ENCODE assay signal across 23 cellular contexts in the genomic region with DNA sequence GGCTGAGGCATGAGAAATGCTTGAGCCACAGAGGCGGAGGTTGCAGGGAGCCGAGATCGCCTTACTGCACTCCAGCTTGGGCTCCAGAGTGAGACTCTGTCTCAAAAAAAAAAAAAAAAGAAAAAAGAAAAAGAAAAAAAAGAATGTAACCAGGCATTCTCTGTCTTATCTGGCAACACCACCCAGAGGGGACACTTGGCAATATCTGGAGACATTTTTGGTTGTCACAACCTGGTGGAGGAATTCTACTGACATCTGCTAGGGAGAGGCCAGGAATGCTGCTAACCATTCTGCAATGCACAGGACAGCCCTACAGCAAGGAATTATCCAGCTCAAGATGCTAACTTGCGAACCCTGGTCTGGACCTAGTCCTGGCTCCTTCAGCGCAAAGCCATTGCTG. TPM values are rescaled to one million over a fixed set of nuclear protein-coding genes. Genes with fewer than 3 reads are reported as not detected.
"Had no signal": no experiment of that assay in that cellular context is flagged by ENCODE, and none has a peak within 500 bp of the region (broad histone marks: within the 10 kb centered on the region; RNA-seq: fewer than 3 reads in every experiment).

No MANE protein-coding gene starts in this region.

- ATAC-seq: left lobe of liver had no signal

- H3K36me3 ChIP-seq: brain microvascular endothelial cell, sigmoid colon, spleen, tibial artery had no signal

- H3K4me3 ChIP-seq: lung, sigmoid colon, tibial artery had no signal

- DNase-seq: activated CD4-positive, alpha-beta T cell treated with anti-CD3 and anti-CD28 coated beads, Interleukin-2, amount 10 ng/mL, durations not matched to agents 7 days and 5 days; activated CD8-positive, alpha-beta memory T cell treated with anti-CD3 and anti-CD28 coated beads, Interleukin-2, amount 50 U/mL, for 48 hours; activated effector memory CD4-positive, alpha-beta T cell treated with anti-CD3 and anti-CD28 coated beads, Interleukin-2, amount 50 U/mL, for 16 hours; activated naive CD4-positive, alpha-beta T cell treated with anti-CD3 and anti-CD28 coated beads, Interleukin-2, amount 50 U/mL, for 16 hours; activated T-cell treated with anti-CD3 and anti-CD28 coated beads, Interleukin-2, amount 50 U/mL, for 48 hours; aorta; brain microvascular endothelial cell; central memory CD4-positive, alpha-beta T cell; kidney; nucleus accumbens; posterior cingulate gyrus; sigmoid colon; spleen; stimulated activated CD4-positive, alpha-beta T cell treated with anti-CD3 and anti-CD28 coated beads, Interleukin-4, amount 100 ng/mL, for 4 hours; stimulated activated naive CD4-positive, alpha-beta T cell; substantia nigra; tibial artery had no signal

- H3K27ac ChIP-seq: brain microvascular endothelial cell, sigmoid colon, tibial artery had no signal

- H3K27me3 ChIP-seq: brain microvascular endothelial cell, sigmoid colon, spleen had no signal

- H3K9me3 ChIP-seq: sigmoid colon, spleen, tibial artery had no signal

RNA-seq across cellular contexts. Expression of gene CNR2, which starts 2.3 kb away (rescaled TPM):
- total RNA-seq: epithelial cell of proximal tubule, frontal cortex, left lobe of liver, mesothelial cell of epicardium, renal cortical epithelial cell, sigmoid colon had no signal
